ENCODE assay signal across 8 cellular contexts in genomic region chr17:82022981-82023446, GRCh38. TPM values are rescaled to one million over a fixed set of nuclear protein-coding genes. Genes with fewer than 3 reads are reported as not detected.
DNase-seq lines count a peak whose midpoint lies in the region; ATAC-seq and TF ChIP-seq lines count a peak whose summit lies in the region.

TSS of gene LRRC45 (plus strand) at chr17:82023305. CDS start at chr17:82023644, 339 bp downstream.

- H3K9ac ChIP-seq in trophoblast cell (ENCODE audit: low read length): peak within 1 kb of the TSS; percentile 75

- peak within 1 kb of the TSS; percentile 36 for H4K91ac ChIP-seq in trophoblast cell (ENCODE audit: low read depth, low read length)

- WGBS in heart left ventricle, 4 donors: 0% methylated on average over 10 to 42 of the region's 42 CpGs
- WGBS in trophoblast cell (ENCODE audit: extremely low coverage, insufficient coverage, insufficient read length): no CpG with 5 or more reads among the region's 42 CpGs
- WGBS in transverse colon (ENCODE audit: low coverage in 1 of 2), 2 donors: 0% methylated on average over 13 of the region's 42 CpGs; no CpG with 5 or more reads in 1 of the 2 donors

- peak within 1 kb of the TSS; percentile 66 for H3K4ac ChIP-seq in trophoblast cell (ENCODE audit: low read depth, low read length)

- H3K27ac Mint-ChIP-seq in T-helper 17 cell: peak within 1 kb of the TSS; percentile 41

- peak within 1 kb of the TSS; percentile 0 for H2BK5ac ChIP-seq in trophoblast cell (ENCODE audit: low read depth, low read length, poor library complexity)

- no peaks in the 10 kb centered on the region for H3K27me3 Mint-ChIP-seq in T-helper 17 cell

- peak within 1 kb of the TSS in 11 of 12 donors; percentile 32 to 85 (median 73) for H3K27ac ChIP-seq in heart left ventricle
- H3K27ac ChIP-seq in trophoblast cell (ENCODE audit: low read depth, low read length): peak within 1 kb of the TSS; percentile 1
- peak within 1 kb of the TSS; percentile 82 to 89 (median 84) for H3K27ac ChIP-seq in transverse colon

- TF ChIP-seq POLR2A in heart left ventricle (IDR thresholded peaks at IDR 0.05): no peak
- TF ChIP-seq POLR2A in transverse colon (IDR thresholded peaks at IDR 0.05): no peak

- no peak within 1 kb of the TSS for H2BK12ac ChIP-seq in trophoblast cell (ENCODE audit: low read length)

- H3K27me3 ChIP-seq in heart left ventricle (no peaks in the 10 kb centered on the region), trophoblast cell (ENCODE audit: insufficient read depth, low read length) (no peaks in the 10 kb centered on the region), transverse colon (no peaks in the 10 kb centered on the region)

- H3K4me3 Mint-ChIP-seq in T-helper 17 cell: peak within 1 kb of the TSS; percentile 87

- peak within 1 kb of the TSS; percentile 79 for H3K18ac ChIP-seq in trophoblast cell (ENCODE audit: low read length)

- no peak for TF ChIP-seq EP300 in transverse colon (IDR thresholded peaks at IDR 0.05; ENCODE audit: low read depth)

- no peaks in the 10 kb centered on the region for H3K9me3 ChIP-seq in T-helper 17 cell (ENCODE audit: control insufficient read depth, low read length, poor library complexity, severe bottlenecking)
- no peaks in the 10 kb centered on the region for H3K9me3 ChIP-seq in heart left ventricle
- peaks cover 5% of the 10 kb centered on the region for H3K9me3 ChIP-seq in trophoblast cell (ENCODE audit: insufficient read depth, low read depth, low read length)
- H3K9me3 ChIP-seq in transverse colon: no peaks in the 10 kb centered on the region

- peak within 1 kb of the TSS; percentile 80 for H4K8ac ChIP-seq in trophoblast cell (ENCODE audit: low read depth, low read length)

- H3K4me2 ChIP-seq in trophoblast cell (ENCODE audit: low read length): peak within 1 kb of the TSS; percentile 95

- H2AK5ac ChIP-seq in trophoblast cell (ENCODE audit: low read length): peak within 1 kb of the TSS; percentile 11

- no peak for TF ChIP-seq CTCF in GM13976 (IDR thresholded peaks at IDR 0.05; ENCODE audit: borderline replicate concordance, control extremely low read depth, extremely low read depth, insufficient read depth, missing control alignments)
- no peak for TF ChIP-seq CTCF in heart left ventricle (IDR thresholded peaks at IDR 0.05)
- no peak for TF ChIP-seq CTCF in transverse colon (IDR thresholded peaks at IDR 0.05)

- H3K14ac ChIP-seq in trophoblast cell (ENCODE audit: low read length): peak within 1 kb of the TSS; percentile 76

- ATAC-seq in HG02943 (IDR thresholded peaks at IDR 0.05; ENCODE audit: low read depth, unreplicated experiment) (peak; percentile 84), T-helper 17 cell (peak; percentile 95), heart left ventricle (peak; percentile 94 to 98 (median 96))

- H3K36me3 Mint-ChIP-seq in T-helper 17 cell (ENCODE audit: low read depth): no peaks in the 10 kb centered on the region

- peaks cover 0 to 14% (median 6%) of the 10 kb centered on the region in 9 donors for H3K36me3 ChIP-seq in heart left ventricle
- peaks cover 10 to 17% of the 10 kb centered on the region in 2 experiments for H3K36me3 ChIP-seq in trophoblast cell (ENCODE audit: control insufficient read depth in 1 of 2, insufficient read depth in 2 of 2, low read length in 2 of 2)
- H3K36me3 ChIP-seq in transverse colon: no peaks in the 10 kb centered on the region

- intact Hi-C loops in heart left ventricle (cut with DNase I) (loop anchor here in 6 of 10 donors (1.0 to 10.0 kb wide), 6 partner anchors 46 to 162 kb away; partner anchors contain the start of genes ASPSCR1 (in 4 of the 6), P4HB (in 2 of the 6) and FASN (in 1 of the 6)), transverse colon (cut with DNase I; ENCODE audit: low total_unique reads) (no loop called here)

- H3K4me3 ChIP-seq in heart left ventricle: peak within 1 kb of the TSS; percentile 77 to 99 (median 94)
- H3K4me3 ChIP-seq in trophoblast cell (ENCODE audit: low read depth, low read length): peak within 1 kb of the TSS; percentile 89
- peak within 1 kb of the TSS; percentile 69 to 95 (median 84) for H3K4me3 ChIP-seq in transverse colon

- H3K23ac ChIP-seq in trophoblast cell (ENCODE audit: low read length): no peak within 1 kb of the TSS

- in situ Hi-C loops in GM13976 (cut with MboI; ENCODE audit: low sequenced_read_pairs, unreplicated experiment) (loop anchor here (10.0 kb wide), 1 partner anchor 132 kb away; no protein-coding TSS in a partner anchor), transverse colon (cut with MboI; ENCODE audit: low pct_ligation_motif_present in 1 of 4, low pct_unique_long_range_greater_than_20kb in 1 of 4, low sequenced_read_pairs in 3 of 4) (no loop called here)

- peaks cover 8% of the 10 kb centered on the region for H3K79me2 ChIP-seq in trophoblast cell (ENCODE audit: control insufficient read depth, insufficient read depth, low read length, poor library complexity)

- peak within 1 kb of the TSS; percentile 81 for H2AFZ ChIP-seq in trophoblast cell (ENCODE audit: insufficient read depth, low read length, poor library complexity)

- DNase-seq in GM13976 (ENCODE audit: low spot score) (peak; percentile 99), NCI-H187 (lab: John Stamatoyannopoulos, UW) (peak; percentile 98 to 99), T-helper 17 cell (peak; percentile 98 to 99 (median 99)), amniotic stem cell (lab: John Stamatoyannopoulos, UW) (peak; percentile 98), heart left ventricle (peak; percentile 100), trophoblast cell (peak in 1 of 2 donors; percentile 99), transverse colon (peak; percentile 100)

- H4K12ac ChIP-seq in trophoblast cell (ENCODE audit: low read depth, low read length): peak within 1 kb of the TSS; percentile 43

- H2BK120ac ChIP-seq in trophoblast cell (ENCODE audit: insufficient read depth, low read length, poor library complexity): peak within 1 kb of the TSS; percentile 77

- H3K4me1 Mint-ChIP-seq in T-helper 17 cell: peaks cover 22% of the 10 kb centered on the region

- H3K4me1 ChIP-seq in heart left ventricle: peaks cover 5 to 37% (median 23%) of the 10 kb centered on the region in 12 donors
- peaks cover 18 to 19% of the 10 kb centered on the region in 2 experiments for H3K4me1 ChIP-seq in trophoblast cell (ENCODE audit: control insufficient read depth in 1 of 2, insufficient read depth in 2 of 2, low read length in 2 of 2)
- peaks cover 20 to 42% (median 34%) of the 10 kb centered on the region in 4 donors for H3K4me1 ChIP-seq in transverse colon

- peaks cover 6% of the 10 kb centered on the region for H3K79me1 ChIP-seq in trophoblast cell (ENCODE audit: low read length)

RNA-seq across cellular contexts. Expression of gene LRRC45, which starts in this region (rescaled TPM):
- total RNA-seq in T-helper 17 cell (10 to 100 TPM; 12.9 to 13.5 TPM), heart left ventricle (1 to 10 TPM; 2.9 to 7.5 (median 5.6) TPM), transverse colon (10 to 100 TPM; 12.7 to 40.6 (median 23.5) TPM)
- polyA plus RNA-seq in heart left ventricle: 1 to 10 TPM; 5.1 to 8.6 TPM
- polyA plus RNA-seq in trophoblast cell (2013): 7.2 and 7.3 TPM in 2 replicates

Comparison
In these comparisons a context has a peak if more than half of its experiments do, and no peak if none do; other contexts are left out.
1. H3K27ac ChIP-seq: peak in every context shown above with its lines; median percentile 84 in transverse colon; 73 in heart left ventricle; 1 in trophoblast cell.